In the genomic region with DNA sequence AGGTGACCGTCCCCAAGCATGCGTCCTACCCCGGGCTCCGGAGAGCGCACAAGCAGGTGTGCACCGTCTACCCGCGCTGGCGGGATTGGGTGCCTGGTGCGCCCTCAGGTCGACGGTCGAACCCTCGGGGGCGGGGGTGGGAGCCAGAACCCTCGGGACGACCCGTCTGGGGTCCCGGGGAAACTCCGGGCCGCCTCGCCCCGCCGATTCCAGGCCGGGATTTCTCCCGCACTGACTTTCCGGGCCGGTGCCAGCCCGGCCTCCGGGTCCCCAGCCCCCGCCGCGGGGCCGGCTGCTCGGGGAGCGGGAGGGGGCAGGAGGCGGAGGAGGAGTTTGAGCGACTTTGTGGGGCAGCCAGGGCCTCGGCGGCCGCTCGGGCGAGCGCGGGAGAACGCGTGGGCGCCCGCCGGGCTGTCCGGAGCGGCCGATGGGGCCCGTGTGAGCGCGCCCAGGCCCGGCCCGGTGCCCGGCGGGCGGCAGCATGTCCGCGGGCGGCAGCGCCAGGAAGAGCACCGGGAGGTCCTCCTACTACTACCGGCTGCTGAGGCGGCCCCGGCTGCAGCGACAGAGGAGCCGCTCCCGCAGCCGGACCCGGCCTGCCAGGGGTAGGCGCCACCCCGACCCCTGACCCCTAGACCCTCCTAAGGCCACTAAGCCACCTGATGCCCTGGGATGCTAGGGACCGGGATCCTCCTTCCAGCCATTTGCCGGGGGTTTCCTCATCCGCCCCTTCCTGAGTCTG, we compare ENCODE assay signal across 1 cellular context.
TF ChIP-seq lines count a peak whose summit lies in the region.

A gene (plus strand): TSS at position 340 of the 742 bp plus-strand sequence. CDS start 142 bp downstream, at position 482.

TF ChIP-seq in H1, 55 proteins besides CTCF, POLR2A, EP300 and RAD21:
- no peak for TF ChIP-seq RXRA (IDR thresholded peaks at IDR 0.05; ENCODE audit: insufficient read depth, low read depth, low read length)
- TF ChIP-seq HDAC6 (IDR thresholded peaks at IDR 0.05; ENCODE audit: low read depth, low read length): no peak
- TF ChIP-seq NRF1 (IDR thresholded peaks at IDR 0.05; ENCODE audit: low read depth, low read length): no peak
- TF ChIP-seq GTF2F1 (IDR thresholded peaks at IDR 0.05; ENCODE audit: borderline replicate concordance, low read depth, low read length): no peak
- TF ChIP-seq PHF8 (conservative IDR thresholded peaks at IDR 0.05; ENCODE audit: low read depth, low read length): no peak; the same call in 1 of the 2 replicates
- 0 out of 2 replicates have a peak, but pooled peaks have one; percentile 46 for TF ChIP-seq RBBP5 (IDR thresholded peaks at IDR 0.05; ENCODE audit: borderline replicate concordance, low read depth, low read length)
- TF ChIP-seq JUN (IDR thresholded peaks at IDR 0.05; ENCODE audit: low read depth, low read length): peak; percentile 18; the same call in 1 of the 2 replicates
- 0 out of 2 replicates have a peak, but pooled peaks have one; percentile 39 for TF ChIP-seq YY1 (IDR thresholded peaks at IDR 0.05; ENCODE audit: low read depth, low read length)
- TF ChIP-seq TAF7 (optimal IDR thresholded peaks at IDR 0.05; ENCODE audit: borderline replicate concordance, low read depth, low read length): no peak
- TF ChIP-seq HDAC2 (IDR thresholded peaks at IDR 0.05; ENCODE audit: borderline replicate concordance in 1 of 2, low read depth in 2 of 2, low read length in 2 of 2): 0 out of 4 replicates have a peak, but pooled peaks of 1 of the 2 experiments have one; percentile 35
- TF ChIP-seq, protein P1, sequence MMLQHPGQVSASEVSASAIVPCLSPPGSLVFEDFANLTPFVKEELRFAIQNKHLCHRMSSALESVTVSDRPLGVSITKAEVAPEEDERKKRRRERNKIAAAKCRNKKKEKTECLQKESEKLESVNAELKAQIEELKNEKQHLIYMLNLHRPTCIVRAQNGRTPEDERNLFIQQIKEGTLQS (IDR thresholded peaks at IDR 0.05; ENCODE audit: insufficient read depth, low read depth, low read length): no peak
- no peak for TF ChIP-seq SIRT6 (IDR thresholded peaks at IDR 0.05; ENCODE audit: low read length)
- TF ChIP-seq RNF2 (IDR thresholded peaks at IDR 0.05; ENCODE audit: borderline replicate concordance, low read depth, low read length, missing control alignments, poor library complexity, severe bottlenecking): no peak
- no peak for TF ChIP-seq JUND (IDR thresholded peaks at IDR 0.05; ENCODE audit: low read length)
- peak in 1 of 2 experiments; percentile 57; a peak in 1 of 4 replicates for TF ChIP-seq SIN3A (conservative IDR thresholded peaks at IDR 0.05 in 1 of 2, IDR thresholded peaks at IDR 0.05 in 1 of 2; ENCODE audit: low read depth in 1 of 2, low read length in 2 of 2)
- no peak for TF ChIP-seq KDM1A (IDR thresholded peaks at IDR 0.05; ENCODE audit: borderline replicate concordance, low read length)
- TF ChIP-seq SP2 (IDR thresholded peaks at IDR 0.05; ENCODE audit: low read length): no peak
- TF ChIP-seq FOSL1 (IDR thresholded peaks at IDR 0.05; ENCODE audit: insufficient read depth, low read depth, low read length): no peak
- TF ChIP-seq CHD1 (IDR thresholded peaks at IDR 0.05; ENCODE audit: low read depth, low read length): no peak
- TF ChIP-seq KDM4A (IDR thresholded peaks at IDR 0.05; ENCODE audit: low read depth, low read length, severe bottlenecking): peak; percentile 52
- peak; percentile 68; the same call in 1 of the 2 replicates for TF ChIP-seq GABPA (IDR thresholded peaks at IDR 0.05; ENCODE audit: borderline replicate concordance, insufficient read depth, low read length)
- TF ChIP-seq BCL11A (IDR thresholded peaks at IDR 0.05; ENCODE audit: low read depth in 2 of 2, low read length in 2 of 2): no peak
- TF ChIP-seq NANOG (IDR thresholded peaks at IDR 0.05; ENCODE audit: insufficient read depth, low read depth, low read length, poor library complexity, severe bottlenecking): no peak
- TF ChIP-seq RFX5 (IDR thresholded peaks at IDR 0.05; ENCODE audit: borderline replicate concordance, low read depth, low read length): peak; percentile 51; the same call in 1 of the 2 replicates
- TF ChIP-seq EZH2 (IDR thresholded peaks at IDR 0.05; ENCODE audit: low read depth, low read length, severe bottlenecking): no peak
- no peak for TF ChIP-seq TEAD4 (IDR thresholded peaks at IDR 0.05; ENCODE audit: low read depth, low read length)
- TF ChIP-seq ASH2L (IDR thresholded peaks at IDR 0.05; ENCODE audit: low read length): no peak
- no peak for TF ChIP-seq CTBP2 (IDR thresholded peaks at IDR 0.05; ENCODE audit: borderline replicate concordance, insufficient read depth, insufficient read length, low read length)
- TF ChIP-seq BACH1 (IDR thresholded peaks at IDR 0.05; ENCODE audit: low read length): 0 out of 2 replicates have a peak, but pooled peaks have one; percentile 9
- peak; percentile 88 for TF ChIP-seq SP1 (IDR thresholded peaks at IDR 0.05; ENCODE audit: low read depth, low read length)
- TF ChIP-seq SUZ12 (IDR thresholded peaks at IDR 0.05; ENCODE audit: low read length): no peak
- TF ChIP-seq TAF1 (IDR thresholded peaks at IDR 0.05; ENCODE audit: low read depth, low read length): 0 out of 2 replicates have a peak, but pooled peaks have one; percentile 29
- TF ChIP-seq, protein P2, sequence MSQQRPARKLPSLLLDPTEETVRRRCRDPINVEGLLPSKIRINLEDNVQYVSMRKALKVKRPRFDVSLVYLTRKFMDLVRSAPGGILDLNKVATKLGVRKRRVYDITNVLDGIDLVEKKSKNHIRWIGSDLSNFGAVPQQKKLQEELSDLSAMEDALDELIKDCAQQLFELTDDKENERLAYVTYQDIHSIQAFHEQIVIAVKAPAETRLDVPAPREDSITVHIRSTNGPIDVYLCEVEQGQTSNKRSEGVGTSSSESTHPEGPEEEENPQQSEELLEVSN (IDR thresholded peaks at IDR 0.05): 0 out of 2 replicates have a peak, but pooled peaks have one; percentile 28
- TF ChIP-seq, protein P3, sequence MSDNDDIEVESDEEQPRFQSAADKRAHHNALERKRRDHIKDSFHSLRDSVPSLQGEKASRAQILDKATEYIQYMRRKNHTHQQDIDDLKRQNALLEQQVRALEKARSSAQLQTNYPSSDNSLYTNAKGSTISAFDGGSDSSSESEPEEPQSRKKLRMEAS (IDR thresholded peaks at IDR 0.05): 0 out of 2 replicates have a peak, but pooled peaks have one; percentile 17
- no peak for TF ChIP-seq BRCA1 (IDR thresholded peaks at IDR 0.05; ENCODE audit: low read depth, low read length)
- no peak for TF ChIP-seq ZNF274 (IDR thresholded peaks at IDR 0.05; ENCODE audit: borderline replicate concordance, extremely low read depth, low read length)
- TF ChIP-seq CHD2 (IDR thresholded peaks at IDR 0.05; ENCODE audit: low read length): no peak
- no peak for TF ChIP-seq SRF (IDR thresholded peaks at IDR 0.05; ENCODE audit: low read depth, low read length)
- TF ChIP-seq EGR1 (IDR thresholded peaks at IDR 0.05; ENCODE audit: borderline replicate concordance, low read depth, low read length): peak; percentile 57
- no peak for TF ChIP-seq CBX5 (IDR thresholded peaks at IDR 0.05; ENCODE audit: low read depth, low read length)
- TF ChIP-seq CBX8 (IDR thresholded peaks at IDR 0.05; ENCODE audit: borderline replicate concordance, low read depth, low read length): no peak
- TF ChIP-seq SAP30 (IDR thresholded peaks at IDR 0.05; ENCODE audit: insufficient read depth, insufficient replicate concordance, low read length): no peak
- TF ChIP-seq TCF12 (IDR thresholded peaks at IDR 0.05; ENCODE audit: low read depth, low read length): no peak
TF ChIP-seq in H1: peak in this region for 14.
